Comparison of ENCODE assay signal across 9 cellular contexts in genomic region chr13:59356607-59357006, GRCh38.
DNase-seq lines count a peak whose midpoint lies in the region; ATAC-seq and TF ChIP-seq lines count a peak whose summit lies in the region.
"Had no signal": no experiment of that assay in that cellular context is flagged by ENCODE, and none has a peak within 500 bp of the region (broad histone marks: within the 10 kb centered on the region; RNA-seq: fewer than 3 reads in every experiment).

No MANE protein-coding gene starts in this region.

- TF ChIP-seq CTCF in fibroblast of the aortic adventitia (IDR thresholded peaks at IDR 0.05; ENCODE audit: insufficient read depth, low read length) (no peak), GM10248 (IDR thresholded peaks at IDR 0.05; ENCODE audit: control extremely low read depth, extremely low read depth, low read depth, missing control alignments) (no peak)

- intact Hi-C loops in posterior vena cava (cut with DNase I) = no loop called here

- peak; percentile 9 for DNase-seq in fibroblast of the aortic adventitia (ENCODE audit: low read depth)
- peak; percentile 92 for DNase-seq in posterior vena cava (ENCODE audit: low spot score)
- no peak for DNase-seq in dedifferentiated amniotic fluid mesenchymal stem cell (ENCODE audit: extremely low spot score)
- DNase-seq in GM10248 (ENCODE audit: extremely low spot score) = no peak
- DNase-seq in germinal center (ENCODE audit: low spot score) = no peak
- DNase-seq: nephron progenitor cell had no signal

- ATAC-seq in GM19463 (IDR thresholded peaks at IDR 0.05; ENCODE audit: unreplicated experiment) (peak; percentile 27), GM21515 (IDR thresholded peaks at IDR 0.05; ENCODE audit: unreplicated experiment) (no peak)

- CTCF ChIA-PET in GM10248 (lab: Yijun Ruan, JAX) = no interaction called here

- POLR2A ChIA-PET in GM10248 (lab: Yijun Ruan, JAX) = no interaction called here

- H3K4me3 ChIP-seq in fibroblast of the aortic adventitia (ENCODE audit: low read depth, low read length) = no peak overlapping the region

TF ChIP-seq in PFSK-1, 5 proteins besides CTCF, POLR2A, EP300 and RAD21:
- TF ChIP-seq TAF1 (IDR thresholded peaks at IDR 0.05; ENCODE audit: borderline replicate concordance, insufficient read depth, low read length) (no peak), REST (IDR thresholded peaks at IDR 0.05; ENCODE audit: insufficient read depth in 1 of 2, low read depth in 2 of 2, low read length in 2 of 2) (peak in 1 of 2 experiments; percentile 56; a peak in 1 of 4 replicates), SIN3A (IDR thresholded peaks at IDR 0.05; ENCODE audit: borderline replicate concordance, insufficient read depth, low read length) (peak; percentile 55; the same call in 1 of the 2 replicates), FOXP2 (optimal IDR thresholded peaks at IDR 0.05; ENCODE audit: borderline replicate concordance, extremely low read depth, extremely low read length, insufficient read depth) (peak; percentile 66), POLR2AphosphoS5 (IDR thresholded peaks at IDR 0.05; ENCODE audit: low read depth, low read length) (peak; percentile 26; the same call in 1 of the 2 replicates)

Comparison
In these comparisons a context has a peak if more than half of its experiments do, and no peak if none do; other contexts are left out.
1. DNase-seq: peak in fibroblast of the aortic adventitia (single experiment) and posterior vena cava (single experiment); none in dedifferentiated amniotic fluid mesenchymal stem cell (single experiment), GM10248 (single experiment) and germinal center (single experiment).